Comparison of ENCODE assay signal across 16 cellular contexts in genomic region chr12:92096346-92097136, GRCh38. TPM values are rescaled to one million over a fixed set of nuclear protein-coding genes. Genes with fewer than 3 reads are reported as not detected.
A peak's percentile ranks its signal among the peaks of the same experiment; 100 is the strongest.
DNase-seq lines count a peak whose midpoint lies in the region; ATAC-seq and TF ChIP-seq lines count a peak whose summit lies in the region.
"Had no signal": no experiment of that assay in that cellular context is flagged by ENCODE, and none has a peak within 500 bp of the region (broad histone marks: within the 10 kb centered on the region; RNA-seq: fewer than 3 reads in every experiment).

No MANE protein-coding gene starts in this region.

- no peak overlapping the region for H4K8ac ChIP-seq in trophoblast cell (ENCODE audit: low read depth, low read length)

- H3K27me3 ChIP-seq in SK-N-SH (ENCODE audit: insufficient read depth) (no peaks in the 10 kb centered on the region), body of pancreas (no peaks in the 10 kb centered on the region), trophoblast cell (ENCODE audit: insufficient read depth, low read length) (no peaks in the 10 kb centered on the region)
- H3K27me3 ChIP-seq: spleen had no signal

- no peak overlapping the region for H3K14ac ChIP-seq in trophoblast cell (ENCODE audit: low read length)

- CTCF ChIA-PET in SK-N-SH (lab: Yijun Ruan, JAX) = no interaction called here

- H2BK5ac ChIP-seq in trophoblast cell (ENCODE audit: low read depth, low read length, poor library complexity) = no peak overlapping the region

- intact Hi-C loops in body of pancreas (cut with DNase I) = no loop called here

- no peaks in the 10 kb centered on the region for H3K9me2 ChIP-seq in SK-N-SH

- H3K4me1 ChIP-seq in SK-N-SH (ENCODE audit: control insufficient read depth in 1 of 2, insufficient read depth in 2 of 2, low read depth in 1 of 2, low read length in 1 of 2) (peaks cover 0 to 5% of the 10 kb centered on the region in 2 experiments; a peak in 3 of 4 replicates), body of pancreas (peaks cover 60% of the 10 kb centered on the region), trophoblast cell (ENCODE audit: control insufficient read depth in 1 of 2, insufficient read depth in 2 of 2, low read length in 2 of 2) (peaks cover 0 to 2% of the 10 kb centered on the region in 2 experiments)

- 0 out of 2 replicates have a peak overlapping the region, but pooled peaks have one; percentile 24 for H2AFZ ChIP-seq in SK-N-SH (ENCODE audit: low read depth)
- no peak overlapping the region for H2AFZ ChIP-seq in trophoblast cell (ENCODE audit: insufficient read depth, low read length, poor library complexity)

- H3K27ac ChIP-seq in SK-N-SH (ENCODE audit: low read depth in 2 of 2, low read length in 1 of 2) (peak overlapping the region in 1 of 2 experiments; percentile 51; a peak in 2 of 4 replicates), body of pancreas (peak overlapping the region; percentile 29 to 77 (median 54)), trophoblast cell (ENCODE audit: low read depth, low read length) (no peak overlapping the region)
- H3K27ac ChIP-seq: spleen had no signal

- no peaks in the 10 kb centered on the region for H3K27me3 Mint-ChIP-seq in activated T-cell treated with anti-CD3 and anti-CD28 coated beads, Interleukin-2, amount 50 U/mL, for 72 hours (ENCODE audit: low read depth)

- no peak for TF ChIP-seq POLR2A in body of pancreas (IDR thresholded peaks at IDR 0.05)

- peak overlapping the region; percentile 50 to 52 for H3K4me3 Mint-ChIP-seq in activated T-cell treated with anti-CD3 and anti-CD28 coated beads, Interleukin-2, amount 50 U/mL, for 72 hours

- H2AK5ac ChIP-seq in trophoblast cell (ENCODE audit: low read length) = no peak overlapping the region

- no peak for TF ChIP-seq EP300 in SK-N-SH (IDR thresholded peaks at IDR 0.05; ENCODE audit: borderline replicate concordance in 1 of 2, low read depth in 1 of 2, low read length in 1 of 2)

- peak; percentile 36 to 50 for DNase-seq in activated T-cell treated with anti-CD3 and anti-CD28 coated beads, Interleukin-2, amount 50 U/mL, for 72 hours
- no peak for DNase-seq in activated T-cell treated with anti-CD3 and anti-CD28 coated beads, Interleukin-2, amount 50 U/mL, for 48 hours
- DNase-seq in SK-N-SH (no peak), body of pancreas (no peak), skeletal muscle cell (ENCODE audit: low read depth) (peak; percentile 38), trophoblast cell (no peak), NAMALWA (ENCODE audit: low spot score) (no peak)
- no peak for DNase-seq in activated effector memory CD4-positive, alpha-beta T cell treated with anti-CD3 and anti-CD28 coated beads, Interleukin-2, amount 50 U/mL, for 16 hours
- DNase-seq: activated CD8-positive, alpha-beta memory T cell treated with anti-CD3 and anti-CD28 coated beads for 24 hours; aorta; foreskin melanocyte; mammary epithelial cell; NCI-H187 treated with DMSO at 0.1 percent for 48 hours; NCI-H69; nucleus accumbens; spleen had no signal

- peaks cover 10% of the 10 kb centered on the region for H3F3A ChIP-seq in SK-N-SH (replicated peaks; ENCODE audit: insufficient read depth)

- H3K18ac ChIP-seq in trophoblast cell (ENCODE audit: low read length) = no peak overlapping the region

- ATAC-seq in activated T-cell treated with anti-CD3 and anti-CD28 coated beads, Interleukin-2, amount 50 U/mL, for 72 hours (replicated peaks in 1 of 2) = peak; percentile 97 to 98
- no peak for ATAC-seq in body of pancreas

- no peak overlapping the region for H3K9ac ChIP-seq in SK-N-SH
- no peak overlapping the region for H3K9ac ChIP-seq in trophoblast cell (ENCODE audit: low read length)

- TF ChIP-seq CTCF in SK-N-SH (IDR thresholded peaks at IDR 0.05) = no peak
- TF ChIP-seq CTCF in body of pancreas (IDR thresholded peaks at IDR 0.05) = no peak

- no peaks in the 10 kb centered on the region for H3K9me3 ChIP-seq in SK-N-SH
- H3K9me3 ChIP-seq in body of pancreas = no peaks in the 10 kb centered on the region
- no peaks in the 10 kb centered on the region for H3K9me3 ChIP-seq in trophoblast cell (ENCODE audit: insufficient read depth, low read depth, low read length)

- no peak for TF ChIP-seq RAD21 in SK-N-SH (IDR thresholded peaks at IDR 0.05; ENCODE audit: low read length)

- no peak overlapping the region for H3K4ac ChIP-seq in trophoblast cell (ENCODE audit: low read depth, low read length)

- H3K4me2 ChIP-seq in SK-N-SH (no peak overlapping the region; the same call in 1 of the 2 replicates), trophoblast cell (ENCODE audit: low read length) (no peak overlapping the region)

- H3K36me3 ChIP-seq in SK-N-SH (replicated peaks in 1 of 2; ENCODE audit: control insufficient read depth in 1 of 2, insufficient read depth in 2 of 2, low read length in 1 of 2) (no peaks in the 10 kb centered on the region), body of pancreas (replicated peaks in 1 of 2; ENCODE audit: insufficient read depth in 1 of 2, low read depth in 2 of 2) (no peaks in the 10 kb centered on the region), trophoblast cell (ENCODE audit: control insufficient read depth in 1 of 2, insufficient read depth in 2 of 2, low read length in 2 of 2) (no peaks in the 10 kb centered on the region)
- H3K36me3 ChIP-seq: spleen had no signal

- no peak overlapping the region for H4K91ac ChIP-seq in trophoblast cell (ENCODE audit: low read depth, low read length)

- peak overlapping the region; percentile 51 for H3K27ac Mint-ChIP-seq in activated T-cell treated with anti-CD3 and anti-CD28 coated beads, Interleukin-2, amount 50 U/mL, for 72 hours

- no peak overlapping the region for H4K12ac ChIP-seq in trophoblast cell (ENCODE audit: low read depth, low read length)

- H3K4me3 ChIP-seq in SK-N-SH (ENCODE audit: low read depth in 2 of 2, low read length in 1 of 2) = no peak overlapping the region
- no peak overlapping the region for H3K4me3 ChIP-seq in body of pancreas
- no peak overlapping the region for H3K4me3 ChIP-seq in skeletal muscle cell (ENCODE audit: low read depth, low read length)
- no peak overlapping the region for H3K4me3 ChIP-seq in trophoblast cell (ENCODE audit: low read depth, low read length)
- H3K4me3 ChIP-seq: spleen had no signal

- peaks cover 45% of the 10 kb centered on the region for H3K4me1 Mint-ChIP-seq in activated T-cell treated with anti-CD3 and anti-CD28 coated beads, Interleukin-2, amount 50 U/mL, for 72 hours (ENCODE audit: low read depth)

- no peak overlapping the region for H2BK12ac ChIP-seq in trophoblast cell (ENCODE audit: low read length)

- H3K79me2 ChIP-seq in SK-N-SH (ENCODE audit: insufficient read depth) (peaks cover 3% of the 10 kb centered on the region; the same call in 1 of the 2 replicates), trophoblast cell (ENCODE audit: control insufficient read depth, insufficient read depth, low read length, poor library complexity) (no peaks in the 10 kb centered on the region)

- H4K20me1 ChIP-seq in SK-N-SH (ENCODE audit: insufficient read depth) = no peaks in the 10 kb centered on the region

- POLR2A ChIA-PET in SK-N-SH (lab: Yijun Ruan, JAX) = no interaction called here

- no peaks in the 10 kb centered on the region for H3K79me1 ChIP-seq in trophoblast cell (ENCODE audit: low read length)

- H3K23ac ChIP-seq in trophoblast cell (ENCODE audit: low read length) = no peak overlapping the region

- peaks cover 9 to 14% of the 10 kb centered on the region in 2 donors for H3K36me3 Mint-ChIP-seq in activated T-cell treated with anti-CD3 and anti-CD28 coated beads, Interleukin-2, amount 50 U/mL, for 72 hours (ENCODE audit: insufficient read depth in 2 of 2)

- WGBS in SK-N-SH (ENCODE audit: low lambda C conversion rate) = 63% methylated on average over 2 of the region's 2 CpGs
- 52 to 53% methylated on average over 2 of the region's 2 CpGs for WGBS in body of pancreas, 2 donors
- WGBS in trophoblast cell (ENCODE audit: extremely low coverage, insufficient coverage, insufficient read length) = no CpG with 5 or more reads among the region's 2 CpGs

- H3K9me3 Mint-ChIP-seq in activated T-cell treated with anti-CD3 and anti-CD28 coated beads, Interleukin-2, amount 50 U/mL, for 72 hours = peaks cover 10 to 12% of the 10 kb centered on the region in 2 donors

- H2BK120ac ChIP-seq in trophoblast cell (ENCODE audit: insufficient read depth, low read length, poor library complexity) = no peak overlapping the region

TF ChIP-seq in SK-N-SH, 30 proteins besides CTCF, POLR2A, EP300 and RAD21:
- TF ChIP-seq PBX3 (IDR thresholded peaks at IDR 0.05) = 0 out of 2 replicates have a peak, but pooled peaks have one; percentile 3
- TF ChIP-seq FOSL2 (IDR thresholded peaks at IDR 0.05; ENCODE audit: borderline replicate concordance, low read depth) = peak; percentile 21; the same call in 1 of the 2 replicates
- 0 out of 2 replicates have a peak, but pooled peaks have one; percentile 26 for TF ChIP-seq JUND (IDR thresholded peaks at IDR 0.05)
- TF ChIP-seq SIN3A (IDR thresholded peaks at IDR 0.05; ENCODE audit: borderline replicate concordance, low read depth, low read length) = no peak
- no peak for TF ChIP-seq TAF1 (IDR thresholded peaks at IDR 0.05; ENCODE audit: borderline replicate concordance, low read depth, low read length)
- TF ChIP-seq NRF1 (IDR thresholded peaks at IDR 0.05; ENCODE audit: low read depth, low read length) = no peak
- TF ChIP-seq TCF12 (IDR thresholded peaks at IDR 0.05) = peak; percentile 30

RNA-seq across cellular contexts. Expression of gene BTG1, which starts 49.1 kb away (rescaled TPM):
- 100 to 1,000 TPM; 258 to 337 TPM for total RNA-seq in activated T-cell treated with anti-CD3 and anti-CD28 coated beads, Interleukin-2, amount 50 U/mL, for 72 hours
- 16.2 and 28.3 TPM in 2 replicates for polyA plus RNA-seq in SK-N-SH (2012; rRNA removed)
- polyA plus RNA-seq in SK-N-SH (2012; cell fraction: cytosol; rRNA removed) = 19.6 and 23.8 TPM in 2 replicates
- polyA plus RNA-seq in SK-N-SH (2012; cell fraction: nucleus; rRNA removed) = 15.1 and 15.2 TPM in 2 replicates
- total RNA-seq in body of pancreas = 10 to 100 TPM; 48.5 to 53.7 TPM
- 145 and 154 TPM in 2 replicates for polyA plus RNA-seq in trophoblast cell (2013)

Comparison
In these comparisons a context has a peak if more than half of its experiments do, and no peak if none do; other contexts are left out.
1. DNase-seq: peak in activated T-cell treated with anti-CD3 and anti-CD28 coated beads, Interleukin-2, amount 50 U/mL, for 72 hours (2 of 2) and skeletal muscle cell (single experiment); none in activated T-cell treated with anti-CD3 and anti-CD28 coated beads, Interleukin-2, amount 50 U/mL, for 48 hours (0 of 2), SK-N-SH (single experiment), body of pancreas (0 of 4), activated effector memory CD4-positive, alpha-beta T cell treated with anti-CD3 and anti-CD28 coated beads, Interleukin-2, amount 50 U/mL, for 16 hours (single experiment), trophoblast cell (0 of 2) and NAMALWA (single experiment).
2. RNA of gene BTG1, which starts 49.1 kb away (total RNA-seq): 258 to 337 TPM in activated T-cell treated with anti-CD3 and anti-CD28 coated beads, Interleukin-2, amount 50 U/mL, for 72 hours; 48.5 to 53.7 TPM in body of pancreas; every median in the first group is over 4 times any median in the second.